ENCODE assay signal across 8 cellular contexts in the genomic region with DNA sequence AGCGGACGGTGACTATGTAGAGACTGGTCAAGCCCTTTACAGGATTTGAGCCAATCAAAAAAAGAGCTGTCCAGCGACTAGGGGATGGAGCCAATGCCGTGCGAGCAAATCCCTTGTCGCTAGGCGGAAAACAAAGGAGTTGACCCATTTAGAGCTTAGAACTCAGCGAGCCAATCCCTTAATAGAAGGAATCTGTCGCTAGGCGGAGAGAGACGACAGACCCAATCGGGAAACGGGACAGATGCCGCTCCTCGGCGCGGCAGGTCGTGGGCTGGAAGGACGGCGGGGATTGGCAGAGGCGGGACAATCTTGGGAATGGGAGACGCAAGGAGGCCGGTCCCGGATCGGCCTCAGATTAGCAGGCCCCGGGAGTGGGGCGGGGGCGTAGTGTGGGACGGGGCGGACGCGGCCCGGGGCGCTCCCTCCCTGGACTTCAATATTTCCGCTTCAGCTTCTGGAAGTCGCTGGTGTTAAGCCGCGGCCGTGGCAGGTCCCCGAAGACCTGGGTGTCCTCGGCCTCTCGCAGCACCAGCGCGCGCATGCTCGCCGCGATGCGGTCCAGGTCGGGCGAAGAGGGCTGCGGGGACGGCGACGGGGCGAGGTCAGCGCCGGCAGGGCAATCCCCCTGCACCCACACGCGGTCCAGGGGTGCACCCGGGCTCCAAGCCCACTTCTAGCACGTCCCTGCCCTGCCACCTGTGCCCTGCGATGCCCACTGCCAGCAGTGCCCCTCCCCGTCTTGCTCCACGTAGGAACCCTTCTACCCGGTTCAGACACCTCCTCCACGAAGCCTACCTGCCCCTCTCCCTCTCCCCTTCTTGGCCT. TPM values are rescaled to one million over a fixed set of nuclear protein-coding genes. Genes with fewer than 3 reads are reported as not detected.
DNase-seq lines count a peak whose midpoint lies in the region; ATAC-seq and TF ChIP-seq lines count a peak whose summit lies in the region.

No MANE protein-coding gene starts in this region.

- peaks cover 39 to 53% (median 51%) of the 10 kb centered on the region in 3 donors for H3K4me1 Mint-ChIP-seq in T-cell

- H3K27ac ChIP-seq in heart right ventricle: peak overlapping the region; percentile 88 to 98 (median 94)
- H3K27ac ChIP-seq in upper lobe of left lung: peak overlapping the region; percentile 88 to 94 (median 93)

- no peak for TF ChIP-seq EP300 in upper lobe of left lung (IDR thresholded peaks at IDR 0.05)

- POLR2A ChIA-PET in T-cell (lab: Charles Lee): interaction anchor here (0.6 to 1.0 kb wide), 10 partner anchors 16 to 1511 kb away, joined by 3 to 12 read pairs (median 4); partner anchors contain the start of genes AP2A1 (in 1 of the 2), IL4I1 (in 1 of the 2), MED25 (in 1 of the 2) and PTOV1 (in 1 of the 2)

- TF ChIP-seq POLR2A in upper lobe of left lung (IDR thresholded peaks at IDR 0.05): peak in 2 of 4 donors; percentile 87 to 89

- H3K4me3 Mint-ChIP-seq in T-cell: no peak overlapping the region

- H3K4me3 ChIP-seq in heart right ventricle (peak overlapping the region; percentile 41 to 73 (median 60)), upper lobe of left lung (peak overlapping the region; percentile 17 to 78 (median 53))

- CTCF ChIA-PET in T-cell (lab: Charles Lee): interaction anchor here (0.6 to 0.9 kb wide), 5 partner anchors 17 to 311 kb away, joined by 3 to 5 read pairs (median 4); partner anchors contain the start of genes AP2A1 (in 1 of the 2) and PTOV1 (in 1 of the 2)

- H3K9me3 Mint-ChIP-seq in T-cell: no peaks in the 10 kb centered on the region

- intact Hi-C loops in heart right ventricle (cut with DNase I): loop anchor here in 5 of 10 donors (2.0 to 10.0 kb wide), 4 partner anchors 51 to 355 kb away; partner anchors contain the start of genes MED25 (in 5 of the 5), FCGRT (in 1 of the 5) and PRMT1 (in 1 of the 5)

- H3K36me3 ChIP-seq in heart right ventricle (peaks cover 0 to 28% (median 4%) of the 10 kb centered on the region in 9 donors), upper lobe of left lung (peaks cover 0 to 19% (median 7%) of the 10 kb centered on the region in 4 donors)

- H3K4me1 ChIP-seq in heart right ventricle (peaks cover 20 to 61% (median 49%) of the 10 kb centered on the region in 9 donors), upper lobe of left lung (peaks cover 43 to 60% (median 47%) of the 10 kb centered on the region in 4 donors)

- H3K27ac Mint-ChIP-seq in T-cell: peak overlapping the region; percentile 83 to 86

- H3K9me3 ChIP-seq in heart right ventricle (no peaks in the 10 kb centered on the region), upper lobe of left lung (no peaks in the 10 kb centered on the region)

- H3K36me3 Mint-ChIP-seq in T-cell: peaks cover 2% of the 10 kb centered on the region

- no peaks in the 10 kb centered on the region for H3K27me3 ChIP-seq in heart right ventricle
- H3K27me3 ChIP-seq in upper lobe of left lung: no peaks in the 10 kb centered on the region

- DNase-seq in GM13976 (ENCODE audit: low spot score) (peak; percentile 91), NCI-H146 (lab: John Stamatoyannopoulos, UW) (peak; percentile 100), T-cell (peak; percentile 77 to 90 (median 84)), amniotic epithelial cell (ENCODE audit: low read depth) (peak; percentile 100), heart right ventricle (peak; percentile 96 to 98), pons (ENCODE audit: low spot score) (peak; percentile 100), upper lobe of left lung (peak; percentile 95)

- ATAC-seq in HG02852 (IDR thresholded peaks at IDR 0.05; ENCODE audit: unreplicated experiment) (peak; percentile 66), T-cell (replicated peaks in 1 of 4) (peak; percentile 75 to 81 (median 80)), heart right ventricle (peak; percentile 77 to 91 (median 84)), upper lobe of left lung (ENCODE audit: low FRiP score in 2 of 2) (peak; percentile 89 to 93)

- TF ChIP-seq CTCF in GM13976 (IDR thresholded peaks at IDR 0.05; ENCODE audit: borderline replicate concordance, control extremely low read depth, extremely low read depth, insufficient read depth, missing control alignments): no peak
- peak in 3 of 9 donors; percentile 14 to 24 (median 16) for TF ChIP-seq CTCF in heart right ventricle (IDR thresholded peaks at IDR 0.05)
- TF ChIP-seq CTCF in upper lobe of left lung (IDR thresholded peaks at IDR 0.05): peak in 2 of 6 experiments; percentile 25 to 33

- H3K27me3 Mint-ChIP-seq in T-cell: no peaks in the 10 kb centered on the region

- 1% methylated on average over 67 of the region's 67 CpGs for WGBS in heart right ventricle, 2 donors
- 0 to 1% methylated on average over 17 to 39 of the region's 67 CpGs for WGBS in upper lobe of left lung, 2 donors

- in situ Hi-C loops in GM13976 (cut with MboI; ENCODE audit: low sequenced_read_pairs, unreplicated experiment): no loop called here

RNA-seq across cellular contexts. Expression of gene PNKP, which starts 2.3 kb away (rescaled TPM):
- total RNA-seq in T-cell: 100 to 1,000 TPM; 129 to 209 (median 193) TPM
- 10 to 100 TPM; 24.0 to 43.9 (median 34.6) TPM for total RNA-seq in heart right ventricle
- polyA plus RNA-seq in heart right ventricle: 10 to 100 TPM; 31.8 to 91.7 TPM
- 100 to 1,000 TPM in 2 of 6 donors, 10 to 100 TPM in 4; 47.6 to 321 (median 88.6) TPM for total RNA-seq in upper lobe of left lung

RNA-seq across cellular contexts. Expression of gene AKT1S1, which starts 7.5 kb away (rescaled TPM):
- total RNA-seq in T-cell (10 to 100 TPM; 13.3 to 24.9 (median 21.4) TPM), heart right ventricle (10 to 100 TPM; 26.0 to 51.9 (median 32.4) TPM), upper lobe of left lung (10 to 100 TPM; 11.8 to 35.5 (median 25.7) TPM)
- 10 to 100 TPM; 42.6 to 48.1 TPM for polyA plus RNA-seq in heart right ventricle

RNA-seq across cellular contexts. Expression of gene TBC1D17, which starts 7.8 kb away (rescaled TPM):
- total RNA-seq in T-cell (100 to 1,000 TPM in 1 of 5 donors, 10 to 100 TPM in 4; 46.5 to 102 (median 88.6) TPM), heart right ventricle (10 to 100 TPM; 40.6 to 57.9 (median 50.6) TPM), upper lobe of left lung (100 to 1,000 TPM in 1 of 6 donors, 10 to 100 TPM in 5; 22.9 to 140 (median 61.2) TPM)
- polyA plus RNA-seq in heart right ventricle: 10 to 100 TPM; 30.4 to 41.7 TPM

RNA-seq across cellular contexts. Expression of gene PTOV1, which starts 18.7 kb away (rescaled TPM):
- 100 to 1,000 TPM; 149 to 165 (median 156) TPM for total RNA-seq in T-cell
- 100 to 1,000 TPM in 3 of 10 donors, 10 to 100 TPM in 7; 67.8 to 137 (median 90.0) TPM for total RNA-seq in heart right ventricle
- polyA plus RNA-seq in heart right ventricle: 100 to 1,000 TPM; 107 to 220 TPM
- total RNA-seq in upper lobe of left lung: 100 to 1,000 TPM in 3 of 6 donors, 10 to 100 TPM in 3; 60.2 to 136 (median 106) TPM

RNA-seq across cellular contexts. Expression of gene IL4I1, which starts 27.0 kb away (rescaled TPM):
- total RNA-seq in T-cell: 10 to 100 TPM in 1 of 5 donors, 1 to 10 TPM in 4; 2.0 to 12.4 (median 4.0) TPM
- total RNA-seq in heart right ventricle: 10 to 100 TPM in 1 of 10 donors, under 1 TPM in 7, not detected in 2; 0.26 to 26.9 (median 0.60) TPM
- polyA plus RNA-seq in heart right ventricle: under 1 TPM in 1 of 2 donors, not detected in 1; 0.33 TPM
- 1 to 10 TPM in 5 of 6 donors, under 1 TPM in 1; 0.44 to 7.3 (median 2.1) TPM for total RNA-seq in upper lobe of left lung

Comparison
In these comparisons a context has a peak if more than half of its experiments do, and no peak if none do; other contexts are left out.
1. Peak in every context shown above with its lines: DNase-seq, ATAC-seq, H3K4me3 ChIP-seq and H3K27ac ChIP-seq.